1 cellular context compared by ENCODE assay signal in genomic region chr14:65107200-65107599, GRCh38.
TF ChIP-seq lines count a peak whose summit lies in the region.

No MANE protein-coding gene starts in this region.

TF ChIP-seq in K562, 482 proteins besides CTCF, POLR2A, EP300 and RAD21 (continued from another document):
- TF ChIP-seq ZNF280B (CRISPR knock-in tag; IDR thresholded peaks at IDR 0.05) = no peak
- TF ChIP-seq ZNF146 (CRISPR knock-in tag; IDR thresholded peaks at IDR 0.05; ENCODE audit: unreplicated experiment) = no peak
- TF ChIP-seq HINFP (tag; conservative IDR thresholded peaks at IDR 0.05; ENCODE audit: low read depth) = no peak
- TF ChIP-seq NFATC3 (IDR thresholded peaks at IDR 0.05) = no peak
- TF ChIP-seq DACH1 (IDR thresholded peaks at IDR 0.05; ENCODE audit: partially characterized antibody) = peak; percentile 88
- TF ChIP-seq CXXC5 (CRISPR knock-in tag; IDR thresholded peaks at IDR 0.05) = peak; percentile 37; the same call in 1 of the 2 replicates
- TF ChIP-seq ARNT (IDR thresholded peaks at IDR 0.05) = no peak
- no peak for TF ChIP-seq ZNF717 (CRISPR knock-in tag; IDR thresholded peaks at IDR 0.05)
- peak; percentile 77 for TF ChIP-seq SOX6 (IDR thresholded peaks at IDR 0.05)
- 0 out of 4 replicates have a peak, but pooled peaks of 1 of the 2 experiments have one; percentile 20 for TF ChIP-seq FOXA3 (CRISPR knock-in tag; conservative IDR thresholded peaks at IDR 0.05 in 1 of 2, IDR thresholded peaks at IDR 0.05 in 1 of 2)
- TF ChIP-seq C11orf30 (IDR thresholded peaks at IDR 0.05; ENCODE audit: low read depth) = peak; percentile 18; the same call in 1 of the 2 replicates
- TF ChIP-seq, protein P1, sequence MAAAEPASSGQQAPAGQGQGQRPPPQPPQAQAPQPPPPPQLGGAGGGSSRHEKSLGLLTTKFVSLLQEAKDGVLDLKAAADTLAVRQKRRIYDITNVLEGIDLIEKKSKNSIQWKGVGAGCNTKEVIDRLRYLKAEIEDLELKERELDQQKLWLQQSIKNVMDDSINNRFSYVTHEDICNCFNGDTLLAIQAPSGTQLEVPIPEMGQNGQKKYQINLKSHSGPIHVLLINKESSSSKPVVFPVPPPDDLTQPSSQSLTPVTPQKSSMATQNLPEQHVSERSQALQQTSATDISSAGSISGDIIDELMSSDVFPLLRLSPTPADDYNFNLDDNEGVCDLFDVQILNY (CRISPR knock-in tag; IDR thresholded peaks at IDR 0.05) = no peak
- TF ChIP-seq, protein P2, sequence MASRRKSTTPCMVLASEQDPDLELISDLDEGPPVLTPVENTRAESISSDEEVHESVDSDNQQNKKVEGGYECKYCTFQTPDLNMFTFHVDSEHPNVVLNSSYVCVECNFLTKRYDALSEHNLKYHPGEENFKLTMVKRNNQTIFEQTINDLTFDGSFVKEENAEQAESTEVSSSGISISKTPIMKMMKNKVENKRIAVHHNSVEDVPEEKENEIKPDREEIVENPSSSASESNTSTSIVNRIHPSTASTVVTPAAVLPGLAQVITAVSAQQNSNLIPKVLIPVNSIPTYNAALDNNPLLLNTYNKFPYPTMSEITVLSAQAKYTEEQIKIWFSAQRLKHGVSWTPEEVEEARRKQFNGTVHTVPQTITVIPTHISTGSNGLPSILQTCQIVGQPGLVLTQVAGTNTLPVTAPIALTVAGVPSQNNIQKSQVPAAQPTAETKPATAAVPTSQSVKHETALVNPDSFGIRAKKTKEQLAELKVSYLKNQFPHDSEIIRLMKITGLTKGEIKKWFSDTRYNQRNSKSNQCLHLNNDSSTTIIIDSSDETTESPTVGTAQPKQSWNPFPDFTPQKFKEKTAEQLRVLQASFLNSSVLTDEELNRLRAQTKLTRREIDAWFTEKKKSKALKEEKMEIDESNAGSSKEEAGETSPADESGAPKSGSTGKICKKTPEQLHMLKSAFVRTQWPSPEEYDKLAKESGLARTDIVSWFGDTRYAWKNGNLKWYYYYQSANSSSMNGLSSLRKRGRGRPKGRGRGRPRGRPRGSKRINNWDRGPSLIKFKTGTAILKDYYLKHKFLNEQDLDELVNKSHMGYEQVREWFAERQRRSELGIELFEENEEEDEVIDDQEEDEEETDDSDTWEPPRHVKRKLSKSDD (conservative IDR thresholded peaks at IDR 0.05; ENCODE audit: low read length) = no peak
- peak; percentile 77; the same call in 1 of the 2 replicates for TF ChIP-seq ETV5 (CRISPR knock-in tag; IDR thresholded peaks at IDR 0.05; ENCODE audit: low read depth)
- TF ChIP-seq HMGN3 (IDR thresholded peaks at IDR 0.05; ENCODE audit: borderline replicate concordance, extremely low read depth, insufficient read length, low read depth, low read length) = peak; percentile 34
